Comparison of ENCODE assay signal across 8 cellular contexts in the genomic region with DNA sequence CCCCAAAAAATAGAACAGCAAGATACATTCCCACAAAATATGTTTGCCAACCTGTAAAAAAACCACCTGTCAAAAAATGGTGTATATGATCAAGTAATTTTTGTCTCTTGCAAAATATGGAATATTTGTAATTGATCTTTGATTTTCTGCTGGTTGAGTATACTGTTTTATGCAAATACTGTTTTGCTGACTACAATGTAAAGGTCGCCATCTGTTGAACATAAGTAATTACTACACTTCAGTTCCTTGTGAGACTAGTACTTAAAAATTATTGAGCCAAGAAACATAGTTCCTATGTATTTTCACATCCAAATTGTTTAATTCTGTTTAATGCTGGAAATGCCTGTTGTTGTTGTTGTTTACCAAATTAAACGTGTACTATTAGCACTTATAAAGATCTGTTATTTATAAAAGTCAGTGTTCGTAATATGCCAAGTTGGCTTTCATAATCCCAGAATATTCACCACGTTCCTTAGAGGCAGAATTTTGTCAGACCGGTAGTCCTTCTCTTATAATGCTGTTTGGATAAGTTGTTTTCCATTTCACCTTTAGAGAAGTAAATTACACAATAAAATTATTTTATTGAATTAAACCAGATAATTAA.
DNase-seq lines count a peak whose midpoint lies in the region; ATAC-seq, FAIRE-seq and TF ChIP-seq lines count a peak whose summit lies in the region.

No MANE protein-coding gene starts in this region.

- no peak overlapping the region for H4K8ac ChIP-seq in neuronal stem cell (ENCODE audit: low read depth, low read length)

- TF ChIP-seq POLR2A in breast epithelium (IDR thresholded peaks at IDR 0.05), result no peak

- H3K36me3 ChIP-seq in BJ (ENCODE audit: control insufficient read depth, insufficient read depth, low read length) (no peaks in the 10 kb centered on the region; the same call in 1 of the 2 replicates), breast epithelium (no peaks in the 10 kb centered on the region), lower lobe of right lung (peaks cover 9% of the 10 kb centered on the region), neuronal stem cell (replicated peaks in 1 of 2; ENCODE audit: control insufficient read depth in 2 of 2, insufficient read depth in 2 of 2, low read length in 2 of 2) (peaks cover 0 to 8% of the 10 kb centered on the region in 2 donors)

- TF ChIP-seq CTCF in BJ (IDR thresholded peaks at IDR 0.05; ENCODE audit: insufficient read depth, low read depth, low read length) (peak; percentile 53), breast epithelium (IDR thresholded peaks at IDR 0.05) (peak; percentile 46 to 75 (median 67)), lower lobe of right lung (IDR thresholded peaks at IDR 0.05) (peak; percentile 73)

- H3K27me3 Mint-ChIP-seq in T-helper 17 cell, result no peaks in the 10 kb centered on the region

- CTCF ChIA-PET in BJ (lab: Yijun Ruan, JAX), result interaction anchor here (0.7 to 1.8 kb wide), 4 partner anchors 185 to 289 kb away, joined by 3 to 9 read pairs (median 4); no protein-coding TSS in a partner anchor

- H3K14ac ChIP-seq in neuronal stem cell (ENCODE audit: low read length), result no peak overlapping the region

- H3K4ac ChIP-seq in neuronal stem cell (ENCODE audit: low read length), result no peak overlapping the region

- no peaks in the 10 kb centered on the region for H3K79me1 ChIP-seq in neuronal stem cell (ENCODE audit: low read depth, low read length)

- H2AFZ ChIP-seq in neuronal stem cell (ENCODE audit: low read length), result no peak overlapping the region

- no peak overlapping the region for H3K27ac Mint-ChIP-seq in T-helper 17 cell

- no peak overlapping the region for H2BK15ac ChIP-seq in neuronal stem cell (ENCODE audit: low read length)

- H2BK12ac ChIP-seq in neuronal stem cell (ENCODE audit: low read length), result no peak overlapping the region

- no peak overlapping the region for H3K18ac ChIP-seq in neuronal stem cell (ENCODE audit: low read length)

- H2AK5ac ChIP-seq in neuronal stem cell (ENCODE audit: low read depth, low read length), result no peak overlapping the region

- H3K4me3 ChIP-seq in BJ (ENCODE audit: low read depth, low read length) (no peak overlapping the region), breast epithelium (no peak overlapping the region), lower lobe of right lung (no peak overlapping the region), neuronal stem cell (ENCODE audit: low read length in 2 of 2) (no peak overlapping the region)

- no peak overlapping the region for H4K91ac ChIP-seq in neuronal stem cell (ENCODE audit: low read depth, low read length, poor library complexity)

- H3K9ac ChIP-seq in neuronal stem cell (ENCODE audit: low read depth, low read length, poor library complexity), result no peak overlapping the region

- H3K27ac ChIP-seq in breast epithelium (no peak overlapping the region), lower lobe of right lung (no peak overlapping the region), neuronal stem cell (replicated peaks; ENCODE audit: low read length) (no peak overlapping the region)

- no CpG with 5 or more reads among the region's 5 CpGs for WGBS in neuronal stem cell (ENCODE audit: extremely low coverage in 2 of 2, insufficient read length in 2 of 2, insufficient replicate concordance in 1 of 2), 2 donors

- H2BK5ac ChIP-seq in neuronal stem cell (ENCODE audit: low read length), result no peak overlapping the region

- ATAC-seq in HG02973 (IDR thresholded peaks at IDR 0.05; ENCODE audit: unreplicated experiment) (peak; percentile 84), lower lobe of right lung (peak; percentile 49 to 75), T-helper 17 cell (no peak)

- intact Hi-C loops in breast epithelium (cut with DNase I; ENCODE audit: low total_unique reads), result no loop called here
- intact Hi-C loops in lower lobe of right lung (cut with DNase I), result loop anchor here (5.0 to 10.0 kb wide), 2 partner anchors 189 to 291 kb away; no protein-coding TSS in a partner anchor

- no peak for DNase-seq in BJ (ENCODE audit: low read depth)
- DNase-seq in GM18507 (ENCODE audit: extremely low spot score, insufficient read length, low read depth), result peak; percentile 25
- DNase-seq in NCI-H345 treated with DMSO at 0.1 percent for 48 hours (lab: John Stamatoyannopoulos, UW; ENCODE audit: unreplicated experiment), result peak; percentile 16
- DNase-seq in breast epithelium (ENCODE audit: low spot score in 2 of 2), result no peak
- DNase-seq in lower lobe of right lung, result no peak
- no peak for DNase-seq in T-helper 17 cell
- DNase-seq in neuronal stem cell (ENCODE audit: low spot score), result no peak

- no peak overlapping the region for H3K23ac ChIP-seq in neuronal stem cell (ENCODE audit: low read depth, low read length, poor library complexity)

- H3K4me1 Mint-ChIP-seq in T-helper 17 cell, result peaks cover 3% of the 10 kb centered on the region

- peaks cover 4% of the 10 kb centered on the region for H3K36me3 Mint-ChIP-seq in T-helper 17 cell (ENCODE audit: low read depth)

- POLR2A ChIA-PET in BJ (lab: Charles Lee), result no interaction called here

- H3K9me3 ChIP-seq in breast epithelium (no peaks in the 10 kb centered on the region), lower lobe of right lung (no peaks in the 10 kb centered on the region), T-helper 17 cell (ENCODE audit: control insufficient read depth, low read length, poor library complexity, severe bottlenecking) (no peaks in the 10 kb centered on the region), neuronal stem cell (replicated peaks in 1 of 2; ENCODE audit: control insufficient read depth in 2 of 2, insufficient read depth in 1 of 2, low read depth in 1 of 2, low read length in 2 of 2) (peaks cover 0 to 2% of the 10 kb centered on the region in 2 donors)

- FAIRE-seq in GM18507 (lab: Jason Lieb, UNC), result peak; percentile 78

- H3K27me3 ChIP-seq in BJ (ENCODE audit: control insufficient read depth, insufficient read depth, low read length) (no peaks in the 10 kb centered on the region), breast epithelium (no peaks in the 10 kb centered on the region), lower lobe of right lung (ENCODE audit: low read depth) (no peaks in the 10 kb centered on the region), neuronal stem cell (ENCODE audit: control insufficient read depth in 3 of 3, insufficient read depth in 3 of 3, low read depth in 1 of 3, low read length in 3 of 3) (no peaks in the 10 kb centered on the region)

- H3K4me1 ChIP-seq in breast epithelium (no peaks in the 10 kb centered on the region), lower lobe of right lung (no peaks in the 10 kb centered on the region), neuronal stem cell (ENCODE audit: control insufficient read depth in 2 of 2, insufficient read depth in 1 of 2, low read depth in 1 of 2, low read length in 2 of 2) (no peaks in the 10 kb centered on the region)

- no peak overlapping the region for H2BK120ac ChIP-seq in neuronal stem cell (ENCODE audit: low read depth, low read length)

- H3K4me3 Mint-ChIP-seq in T-helper 17 cell, result no peak overlapping the region

- H3K4me2 ChIP-seq in neuronal stem cell (ENCODE audit: insufficient read depth, low read length, poor library complexity, severe bottlenecking), result no peak overlapping the region

Comparison
In these comparisons a context has a peak if more than half of its experiments do, and no peak if none do; other contexts are left out.
1. DNase-seq: peak in GM18507 (single experiment) and NCI-H345 treated with DMSO at 0.1 percent for 48 hours (single experiment); none in BJ (single experiment), breast epithelium (0 of 2), lower lobe of right lung (single experiment), T-helper 17 cell (0 of 3) and neuronal stem cell (single experiment).
2. Peak in every context shown above with its lines, with median percentiles within 50 percentile points of each other: CTCF ChIP-seq.